Comparison of ENCODE assay signal across 8 cellular contexts in the genomic region with DNA sequence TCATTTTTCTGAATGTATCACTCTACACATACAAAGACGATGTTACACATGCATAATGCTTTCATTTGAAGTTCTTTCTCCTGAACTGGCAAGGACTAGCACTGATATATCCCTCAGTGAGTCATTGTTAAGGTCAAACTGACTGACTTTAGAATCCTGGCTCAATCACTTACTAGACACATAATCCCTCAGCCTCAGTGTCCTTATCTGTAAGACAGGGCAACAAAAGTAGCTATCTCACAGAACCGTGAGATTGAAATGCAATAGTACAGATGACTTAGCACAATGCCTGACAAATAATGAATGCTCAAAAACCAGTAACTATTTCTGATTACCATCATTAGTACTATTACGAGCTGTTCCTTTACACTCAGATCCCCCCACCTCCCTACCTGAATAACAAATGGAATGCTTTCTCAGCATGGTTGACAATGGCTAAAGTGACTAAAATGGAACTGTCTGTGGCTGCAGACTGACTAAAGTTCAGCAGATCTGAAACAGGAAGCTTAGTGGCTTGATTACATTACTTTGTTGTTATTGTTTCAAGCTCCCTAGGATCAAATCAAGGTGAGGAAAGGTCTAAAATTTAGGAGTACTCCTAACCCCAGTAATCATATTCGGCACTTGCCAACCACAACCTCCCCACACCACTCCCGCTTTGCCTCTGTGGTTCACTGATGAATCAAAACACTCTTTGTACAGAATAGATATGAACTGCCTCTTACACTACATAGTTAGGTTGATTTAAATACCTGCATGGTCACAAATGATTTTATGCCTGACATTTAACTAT. TPM values are rescaled to one million over a fixed set of nuclear protein-coding genes. Genes with fewer than 3 reads are reported as not detected.
DNase-seq lines count a peak whose midpoint lies in the region; ATAC-seq and TF ChIP-seq lines count a peak whose summit lies in the region.

No MANE protein-coding gene starts in this region.

- H3K4me3 ChIP-seq in GM23248 (no peak overlapping the region), uterus (no peak overlapping the region), trophoblast cell (ENCODE audit: low read depth, low read length) (no peak overlapping the region)

- no peak overlapping the region for H3K4me2 ChIP-seq in GM23248 (ENCODE audit: unreplicated experiment)
- H3K4me2 ChIP-seq in trophoblast cell (ENCODE audit: low read length), result no peak overlapping the region

- no peak for TF ChIP-seq POLR2A in uterus (IDR thresholded peaks at IDR 0.05)

- H2AK5ac ChIP-seq in trophoblast cell (ENCODE audit: low read length), result no peak overlapping the region

- H4K91ac ChIP-seq in trophoblast cell (ENCODE audit: low read depth, low read length), result no peak overlapping the region

- ATAC-seq in GM18520 (IDR thresholded peaks at IDR 0.05; ENCODE audit: unreplicated experiment) (peak; percentile 82), foreskin keratinocyte (peak; percentile 46)

- H3K36me3 ChIP-seq in GM23248 (ENCODE audit: low read depth), result peaks cover 3% of the 10 kb centered on the region; the same call in 1 of the 2 replicates
- H3K36me3 ChIP-seq in uterus, result no peaks in the 10 kb centered on the region
- no peaks in the 10 kb centered on the region for H3K36me3 ChIP-seq in trophoblast cell (ENCODE audit: control insufficient read depth in 1 of 2, insufficient read depth in 2 of 2, low read length in 2 of 2)

- WGBS in GM23248 (ENCODE audit: low coverage in 1 of 2, low lambda C conversion rate in 2 of 2, missing lambda C conversion rate in 2 of 2), 2 experiments, result 75% methylated on average over 5 of the region's 5 CpGs
- no CpG with 5 or more reads among the region's 5 CpGs for WGBS in trophoblast cell (ENCODE audit: extremely low coverage, insufficient coverage, insufficient read length)

- H2BK12ac ChIP-seq in trophoblast cell (ENCODE audit: low read length), result no peak overlapping the region

- H3K79me2 ChIP-seq in GM23248 (ENCODE audit: insufficient read depth), result no peaks in the 10 kb centered on the region
- H3K79me2 ChIP-seq in trophoblast cell (ENCODE audit: control insufficient read depth, insufficient read depth, low read length, poor library complexity), result no peaks in the 10 kb centered on the region

- H3K27me3 ChIP-seq in GM23248 (replicated peaks; ENCODE audit: insufficient read depth), result no peaks in the 10 kb centered on the region
- no peaks in the 10 kb centered on the region for H3K27me3 ChIP-seq in foreskin keratinocyte
- H3K27me3 ChIP-seq in uterus, result no peaks in the 10 kb centered on the region
- H3K27me3 ChIP-seq in trophoblast cell (ENCODE audit: insufficient read depth, low read length), result no peaks in the 10 kb centered on the region

- H2AFZ ChIP-seq in GM23248, result no peak overlapping the region
- H2AFZ ChIP-seq in trophoblast cell (ENCODE audit: insufficient read depth, low read length, poor library complexity), result no peak overlapping the region

- H3K4ac ChIP-seq in trophoblast cell (ENCODE audit: low read depth, low read length), result no peak overlapping the region

- H2BK120ac ChIP-seq in trophoblast cell (ENCODE audit: insufficient read depth, low read length, poor library complexity), result no peak overlapping the region

- TF ChIP-seq CTCF in foreskin keratinocyte (conservative IDR thresholded peaks at IDR 0.05) (no peak), uterus (IDR thresholded peaks at IDR 0.05) (no peak)

- no peak overlapping the region for H4K8ac ChIP-seq in trophoblast cell (ENCODE audit: low read depth, low read length)

- DNase-seq in GM23248, result peak; percentile 53
- DNase-seq in OCI-M1 (lab: John Stamatoyannopoulos, UW), result peak; percentile 87
- peak in 1 of 2 donors; percentile 9 for DNase-seq in foreskin keratinocyte
- no peak for DNase-seq in uterus
- no peak for DNase-seq in trophoblast cell
- no peak for DNase-seq in medulla oblongata (ENCODE audit: extremely low spot score)
- DNase-seq in globus pallidus (ENCODE audit: low spot score), result no peak

- intact Hi-C loops in uterus (cut with DNase I; ENCODE audit: low total_unique reads), result no loop called here

- H3K9ac ChIP-seq in GM23248 (no peak overlapping the region), trophoblast cell (ENCODE audit: low read length) (no peak overlapping the region)

- in situ Hi-C loops in GM23248 (cut with MboI), result no loop called here

- no peaks in the 10 kb centered on the region for H4K20me1 ChIP-seq in GM23248 (ENCODE audit: insufficient read depth)

- no peak overlapping the region for H3K14ac ChIP-seq in trophoblast cell (ENCODE audit: low read length)

- H3K18ac ChIP-seq in trophoblast cell (ENCODE audit: low read length), result no peak overlapping the region

- H3F3A ChIP-seq in GM23248 (ENCODE audit: insufficient read depth), result no peaks in the 10 kb centered on the region

- H3K27ac ChIP-seq in GM23248 (no peak overlapping the region), foreskin keratinocyte (no peak overlapping the region), uterus (no peak overlapping the region), trophoblast cell (ENCODE audit: low read depth, low read length) (no peak overlapping the region)

- H2BK5ac ChIP-seq in trophoblast cell (ENCODE audit: low read depth, low read length, poor library complexity), result no peak overlapping the region

- H3K9me3 ChIP-seq in GM23248 (ENCODE audit: low read depth) (no peaks in the 10 kb centered on the region), uterus (no peaks in the 10 kb centered on the region), trophoblast cell (ENCODE audit: insufficient read depth, low read depth, low read length) (no peaks in the 10 kb centered on the region)

- no peak overlapping the region for H3K23ac ChIP-seq in trophoblast cell (ENCODE audit: low read length)

- H3K4me1 ChIP-seq in GM23248 (ENCODE audit: insufficient read depth) (peaks cover 11% of the 10 kb centered on the region), foreskin keratinocyte (no peaks in the 10 kb centered on the region), uterus (peaks cover 0 to 5% of the 10 kb centered on the region in 2 donors), trophoblast cell (ENCODE audit: control insufficient read depth in 1 of 2, insufficient read depth in 2 of 2, low read length in 2 of 2) (no peaks in the 10 kb centered on the region)

- no peaks in the 10 kb centered on the region for H3K79me1 ChIP-seq in trophoblast cell (ENCODE audit: low read length)

- H3K9me2 ChIP-seq in GM23248 (ENCODE audit: insufficient read depth), result no peaks in the 10 kb centered on the region

- H4K12ac ChIP-seq in trophoblast cell (ENCODE audit: low read depth, low read length), result no peak overlapping the region

RNA-seq across cellular contexts. Expression of gene CACNB4, which starts 35.8 kb away (rescaled TPM):
- total RNA-seq in GM23248 (2014; rRNA removed; shearing (Covaris generic)), result 0.11 TPM in 1 of 2 replicates, not detected in the other
- polyA plus RNA-seq in GM23248 (2016; fragmentation: Nextera tagmentation; extraction: Ambion mirVana) (0.05 TPM in 1 of 2 replicates, not detected in the other), foreskin keratinocyte (0.02 and 0.03 TPM in 2 replicates)
- total RNA-seq in foreskin keratinocyte (0.07 and 0.11 TPM in 2 replicates), uterus (10 to 100 TPM in 1 of 4 donors, 1 to 10 TPM in 2, under 1 TPM in 1; 0.26 to 14.0 (median 1.6) TPM)
- 0.24 and 0.34 TPM in 2 replicates for polyA plus RNA-seq in trophoblast cell (2013)

RNA-seq across cellular contexts. Expression of gene STAM2, which starts 40.9 kb away (rescaled TPM):
- 29.6 and 42.6 TPM in 2 replicates for total RNA-seq in GM23248 (2014; rRNA removed; shearing (Covaris generic))
- polyA plus RNA-seq in GM23248 (2016; fragmentation: Nextera tagmentation; extraction: Ambion mirVana) (14.7 and 14.9 TPM in 2 replicates), foreskin keratinocyte (4.2 and 4.7 TPM in 2 replicates)
- total RNA-seq in foreskin keratinocyte (18.8 and 19.5 TPM in 2 replicates), uterus (10 to 100 TPM; 30.0 to 83.0 (median 55.4) TPM)
- 18.7 and 19.3 TPM in 2 replicates for polyA plus RNA-seq in trophoblast cell (2013)

Comparison
In these comparisons a context has a peak if more than half of its experiments do, and no peak if none do; other contexts are left out.
1. DNase-seq: peak in GM23248 (single experiment) and OCI-M1 (single experiment); none in uterus (0 of 2), trophoblast cell (0 of 2), medulla oblongata (single experiment) and globus pallidus (single experiment).